ENCODE assay signal across 9 cellular contexts in the genomic region with DNA sequence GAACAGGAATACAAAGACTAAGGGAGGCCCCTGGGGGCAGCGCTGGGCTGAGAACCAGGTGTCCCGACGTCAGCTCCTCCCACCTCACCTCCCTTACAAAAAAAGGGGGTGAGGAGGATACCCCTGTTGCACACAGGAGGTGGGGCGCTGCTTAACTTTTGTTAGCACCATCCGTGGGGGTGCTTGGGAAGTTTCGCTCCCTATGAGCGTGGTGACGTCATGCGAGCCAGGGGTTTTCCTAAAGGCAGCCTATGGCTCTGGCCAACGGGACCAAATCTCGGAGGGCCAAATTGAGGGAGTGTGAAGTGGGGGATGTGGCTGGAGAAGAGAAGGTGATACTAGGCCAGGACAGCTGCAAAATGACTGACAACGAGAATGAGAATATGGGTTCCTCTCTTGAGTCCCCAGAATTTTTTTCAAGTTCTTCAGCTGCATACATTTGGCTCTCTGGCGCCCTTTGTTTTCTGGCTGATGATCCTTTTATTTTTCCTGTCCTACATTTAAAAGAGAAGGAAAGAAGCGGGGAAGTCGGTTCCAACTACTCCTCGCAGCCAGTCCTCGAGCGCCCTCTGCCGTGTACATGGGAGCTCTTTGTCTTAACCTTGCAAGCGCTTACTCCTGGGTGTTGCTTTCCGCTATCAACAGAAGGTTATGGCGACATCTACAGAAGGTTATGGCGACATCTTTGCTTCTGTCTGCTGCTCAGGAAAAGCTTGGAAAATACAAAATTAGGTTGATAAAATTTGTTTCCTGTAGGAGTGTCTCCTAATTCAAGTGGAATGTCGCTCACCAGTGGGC. TPM values are rescaled to one million over a fixed set of nuclear protein-coding genes. Genes with fewer than 3 reads are reported as not detected.
DNase-seq lines count a peak whose midpoint lies in the region; FAIRE-seq and TF ChIP-seq lines count a peak whose summit lies in the region.
"Had no signal": no experiment of that assay in that cellular context is flagged by ENCODE, and none has a peak within 500 bp of the region (broad histone marks: within the 10 kb centered on the region; RNA-seq: fewer than 3 reads in every experiment).

No MANE protein-coding gene starts in this region.

- H3K4me3 ChIP-seq in neuron (ENCODE audit: low read length) = no peak overlapping the region
- H3K4me3 ChIP-seq: BLaER1 treated with 17β-estradiol and CSF1 and Interleukin-3, amounts not matched to agents 10 nM and 100 nM had no signal

- no peak overlapping the region for H3K27ac Mint-ChIP-seq in activated CD4-positive, alpha-beta memory T cell treated with anti-CD3 and anti-CD28 coated beads, Interleukin-2, amount 10 ng/mL, durations not matched to agents 7 days and 5 days

- DNase-seq in NCI-H1694 treated with DMSO at 0.1 percent for 48 hours (lab: John Stamatoyannopoulos, UW) (peak; percentile 8), NCI-H1694 (lab: John Stamatoyannopoulos, UW) (no peak), HEK293T (ENCODE audit: extremely low spot score) (peak; percentile 75), NAMALWA (ENCODE audit: low spot score) (peak; percentile 68), frontal cortex (ENCODE audit: low spot score in 2 of 2) (peak; percentile 5 to 52), GOT3 (lab: John Stamatoyannopoulos, UW) (no peak)
- peak; percentile 49 for DNase-seq in activated CD4-positive, alpha-beta memory T cell treated with anti-CD3 and anti-CD28 coated beads, Interleukin-2, amount 10 ng/mL, durations not matched to agents 7 days and 5 days

- no peaks in the 10 kb centered on the region for H3K9me3 ChIP-seq in neuron (ENCODE audit: low read length)
- H3K9me3 ChIP-seq: BLaER1 treated with 17β-estradiol and CSF1 and Interleukin-3, amounts not matched to agents 10 nM and 100 nM had no signal

- peak overlapping the region; percentile 21 for H2AFZ ChIP-seq in neuron (ENCODE audit: low read depth, low read length)

- POLR2A ChIA-PET in HEK293T (lab: Yijun Ruan, JAX) = no interaction called here
- POLR2A ChIA-PET in activated CD4-positive, alpha-beta memory T cell treated with anti-CD3 and anti-CD28 coated beads, Interleukin-2, amount 10 ng/mL, durations not matched to agents 7 days and 5 days (lab: Charles Lee) = no interaction called here

- no peaks in the 10 kb centered on the region for H3K36me3 Mint-ChIP-seq in activated CD4-positive, alpha-beta memory T cell treated with anti-CD3 and anti-CD28 coated beads, Interleukin-2, amount 10 ng/mL, durations not matched to agents 7 days and 5 days (ENCODE audit: low read depth)

- H3K4me1 ChIP-seq in neuron (ENCODE audit: insufficient read depth, low read length) = peaks cover 12% of the 10 kb centered on the region

- no peaks in the 10 kb centered on the region for H3K36me3 ChIP-seq in neuron (ENCODE audit: insufficient read depth, low read length)
- H3K36me3 ChIP-seq: BLaER1 treated with 17β-estradiol and CSF1 and Interleukin-3, amounts not matched to agents 10 nM and 100 nM had no signal

- H3K4me1 Mint-ChIP-seq in activated CD4-positive, alpha-beta memory T cell treated with anti-CD3 and anti-CD28 coated beads, Interleukin-2, amount 10 ng/mL, durations not matched to agents 7 days and 5 days = peaks cover 4% of the 10 kb centered on the region

- no peaks in the 10 kb centered on the region for H3K9me3 Mint-ChIP-seq in activated CD4-positive, alpha-beta memory T cell treated with anti-CD3 and anti-CD28 coated beads, Interleukin-2, amount 10 ng/mL, durations not matched to agents 7 days and 5 days

- H3K27me3 ChIP-seq in neuron (ENCODE audit: insufficient read depth, low read length) = no peaks in the 10 kb centered on the region
- H3K27me3 ChIP-seq: BLaER1 treated with 17β-estradiol and CSF1 and Interleukin-3, amounts not matched to agents 10 nM and 100 nM had no signal

- CTCF ChIA-PET in HEK293T (lab: Yijun Ruan, JAX) = interaction anchor here (0.6 to 1.5 kb wide), 4 partner anchors 11 to 1332 kb away, joined by 3 to 7 read pairs (median 3); no protein-coding TSS in a partner anchor
- CTCF ChIA-PET in activated CD4-positive, alpha-beta memory T cell treated with anti-CD3 and anti-CD28 coated beads, Interleukin-2, amount 10 ng/mL, durations not matched to agents 7 days and 5 days (lab: Charles Lee) = interaction anchor here (0.9 to 1.5 kb wide), 4 partner anchors 8 to 28 kb away, joined by 3 to 4 read pairs (median 3); no protein-coding TSS in a partner anchor

- no peak for FAIRE-seq in frontal cortex (lab: Jason Lieb, UNC)

- H3K27me3 Mint-ChIP-seq in activated CD4-positive, alpha-beta memory T cell treated with anti-CD3 and anti-CD28 coated beads, Interleukin-2, amount 10 ng/mL, durations not matched to agents 7 days and 5 days = peaks cover 4% of the 10 kb centered on the region

- H3K4me3 Mint-ChIP-seq in activated CD4-positive, alpha-beta memory T cell treated with anti-CD3 and anti-CD28 coated beads, Interleukin-2, amount 10 ng/mL, durations not matched to agents 7 days and 5 days = no peak overlapping the region

TF ChIP-seq in HEK293T, 16 proteins besides CTCF, POLR2A, EP300 and RAD21:
- TF ChIP-seq FOXM1 (IDR thresholded peaks at IDR 0.05; ENCODE audit: borderline replicate concordance) = no peak
- TF ChIP-seq ELF4 (IDR thresholded peaks at IDR 0.05) = no peak

RNA-seq across cellular contexts. Expression of a gene that starts 48.0 kb away (rescaled TPM):
- under 1 TPM; 0.15 to 0.25 TPM for total RNA-seq in activated CD4-positive, alpha-beta memory T cell treated with anti-CD3 and anti-CD28 coated beads, Interleukin-2, amount 10 ng/mL, durations not matched to agents 7 days and 5 days
- not detected for total RNA-seq in frontal cortex

Comparison
In these comparisons a context has a peak if more than half of its experiments do, and no peak if none do; other contexts are left out.
1. DNase-seq: peak in NCI-H1694 treated with DMSO at 0.1 percent for 48 hours (single experiment), HEK293T (single experiment), NAMALWA (single experiment), activated CD4-positive, alpha-beta memory T cell treated with anti-CD3 and anti-CD28 coated beads, Interleukin-2, amount 10 ng/mL, durations not matched to agents 7 days and 5 days (single experiment) and frontal cortex (2 of 2); none in NCI-H1694 (single experiment) and GOT3 (single experiment).